Comparison of ENCODE assay signal across 26 cellular contexts in the genomic region with DNA sequence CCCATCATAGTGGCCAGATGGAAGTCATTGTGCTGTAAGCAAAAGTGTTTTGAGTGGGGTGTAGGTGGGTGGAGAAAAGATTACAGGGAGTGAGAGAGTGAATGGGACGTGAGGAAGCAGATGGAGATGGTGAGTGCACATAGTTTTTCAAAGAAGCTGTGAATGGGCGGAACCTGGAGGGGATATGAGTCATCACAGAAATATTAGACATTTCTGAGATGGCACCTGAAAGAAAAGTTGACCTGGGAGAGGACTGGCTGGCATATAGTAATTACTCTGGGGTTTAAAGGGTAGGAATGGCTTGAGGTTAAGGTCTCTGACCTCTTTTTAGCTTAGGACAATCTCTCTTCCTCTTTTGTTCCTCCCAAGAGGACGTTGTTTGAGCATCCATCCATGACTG. TPM values are rescaled to one million over a fixed set of nuclear protein-coding genes. Genes with fewer than 3 reads are reported as not detected.
DNase-seq lines count a peak whose midpoint lies in the region; ATAC-seq and TF ChIP-seq lines count a peak whose summit lies in the region.
"Had no signal": no experiment of that assay in that cellular context is flagged by ENCODE, and none has a peak within 500 bp of the region (broad histone marks: within the 10 kb centered on the region; RNA-seq: fewer than 3 reads in every experiment).

No MANE protein-coding gene starts in this region.

- peaks cover 8% of the 10 kb centered on the region for H3K4me1 ChIP-seq in mammary epithelial cell (ENCODE audit: insufficient read depth, low read length)
- H3K4me1 ChIP-seq: gastroesophageal sphincter, left ventricle myocardium inferior, SJCRH30 had no signal

- H3K36me3 Mint-ChIP-seq in stimulated activated memory B cell treated with anti-CD40 and anti-IgM and Interleukin-4, amounts not matched to agents 10 μg/mL and 1 μg/mL and 100 μg/mL, for 72 hours: no peaks in the 10 kb centered on the region
- no peaks in the 10 kb centered on the region for H3K36me3 Mint-ChIP-seq in glutamatergic neuron (ENCODE audit: unreplicated experiment)
- H3K36me3 Mint-ChIP-seq: activated naive CD8-positive, alpha-beta T cell treated with anti-CD3 and anti-CD28 coated beads, Interleukin-2, amount 10 ng/mL, durations not matched to agents 7 days and 5 days; CD4-positive, CD25-positive, alpha-beta regulatory T cell; WTC11 had no signal

- no peaks in the 10 kb centered on the region for H3K27me3 ChIP-seq in mammary epithelial cell (ENCODE audit: insufficient read depth, low read length)
- H3K27me3 ChIP-seq: brain microvascular endothelial cell, gastroesophageal sphincter, SJCRH30, tibial nerve had no signal

- no TSS peak for BruUV-seq in mammary epithelial cell (replicated peaks; lab: Mats Ljungman, UMichigan)

- H3K9me3 Mint-ChIP-seq in stimulated activated memory B cell treated with anti-CD40 and anti-IgM and Interleukin-4, amounts not matched to agents 10 μg/mL and 1 μg/mL and 100 μg/mL, for 72 hours: peaks cover 11% of the 10 kb centered on the region
- no peaks in the 10 kb centered on the region for H3K9me3 Mint-ChIP-seq in glutamatergic neuron (ENCODE audit: unreplicated experiment)
- H3K9me3 Mint-ChIP-seq: activated CD4-positive, alpha-beta memory T cell treated with anti-CD3 and anti-CD28 coated beads, Interleukin-2, amount 10 ng/mL, durations not matched to agents 7 days and 5 days; activated naive CD8-positive, alpha-beta T cell treated with anti-CD3 and anti-CD28 coated beads, Interleukin-2, amount 10 ng/mL, durations not matched to agents 7 days and 5 days; dendritic cell treated with granulocyte-macrophage colony-stimulating factor and Interleukin-4, amounts not matched to agents 40 ng/mL and 50 ng/mL, for 4 days; WTC11 had no signal

- no peak overlapping the region for H3K4me3 Mint-ChIP-seq in stimulated activated memory B cell treated with anti-CD40 and anti-IgM and Interleukin-4, amounts not matched to agents 10 μg/mL and 1 μg/mL and 100 μg/mL, for 72 hours
- no peak overlapping the region for H3K4me3 Mint-ChIP-seq in glutamatergic neuron (ENCODE audit: unreplicated experiment)
- H3K4me3 Mint-ChIP-seq: activated CD4-positive, alpha-beta memory T cell treated with anti-CD3 and anti-CD28 coated beads, Interleukin-2, amount 10 ng/mL, durations not matched to agents 7 days and 5 days; activated naive CD8-positive, alpha-beta T cell treated with anti-CD3 and anti-CD28 coated beads, Interleukin-2, amount 10 ng/mL, durations not matched to agents 7 days and 5 days; activated T-cell treated with anti-CD3 and anti-CD28 coated beads, Interleukin-2, amount 50 U/mL, for 72 hours; CD4-positive, CD25-positive, alpha-beta regulatory T cell; dendritic cell treated with granulocyte-macrophage colony-stimulating factor and Interleukin-4, amounts not matched to agents 40 ng/mL and 50 ng/mL, for 4 days; WTC11 had no signal

- in situ Hi-C loops in mammary epithelial cell (cut with MboI; ENCODE audit: low sequenced_read_pairs in 2 of 2): loop anchor here in 1 of 2 donors (25.0 kb wide), 1 partner anchor 467 kb away; no protein-coding TSS in a partner anchor

- H3K27ac Mint-ChIP-seq in stimulated activated memory B cell treated with anti-CD40 and anti-IgM and Interleukin-4, amounts not matched to agents 10 μg/mL and 1 μg/mL and 100 μg/mL, for 72 hours: no peak overlapping the region
- H3K27ac Mint-ChIP-seq in glutamatergic neuron (ENCODE audit: unreplicated experiment): no peak overlapping the region
- H3K27ac Mint-ChIP-seq: activated CD4-positive, alpha-beta memory T cell treated with anti-CD3 and anti-CD28 coated beads, Interleukin-2, amount 10 ng/mL, durations not matched to agents 7 days and 5 days; activated naive CD8-positive, alpha-beta T cell treated with anti-CD3 and anti-CD28 coated beads, Interleukin-2, amount 10 ng/mL, durations not matched to agents 7 days and 5 days; activated T-cell treated with anti-CD3 and anti-CD28 coated beads, Interleukin-2, amount 50 U/mL, for 72 hours; CD4-positive, CD25-positive, alpha-beta regulatory T cell; dendritic cell treated with granulocyte-macrophage colony-stimulating factor and Interleukin-4, amounts not matched to agents 40 ng/mL and 50 ng/mL, for 4 days; WTC11 had no signal

- H3K36me3 ChIP-seq in mammary epithelial cell (ENCODE audit: insufficient read depth, low read length): no peaks in the 10 kb centered on the region
- H3K36me3 ChIP-seq: brain microvascular endothelial cell, gastroesophageal sphincter, left ventricle myocardium inferior, SJCRH30, tibial nerve had no signal

- no peaks in the 10 kb centered on the region for H3K79me2 ChIP-seq in mammary epithelial cell (ENCODE audit: insufficient read depth, low read length)

- intact Hi-C loops in mammary epithelial cell (cut with micrococcal nuclease): no loop called here

- no peaks in the 10 kb centered on the region for H3K27me3 Mint-ChIP-seq in stimulated activated memory B cell treated with anti-CD40 and anti-IgM and Interleukin-4, amounts not matched to agents 10 μg/mL and 1 μg/mL and 100 μg/mL, for 72 hours
- no peaks in the 10 kb centered on the region for H3K27me3 Mint-ChIP-seq in glutamatergic neuron (ENCODE audit: unreplicated experiment)
- H3K27me3 Mint-ChIP-seq: activated CD4-positive, alpha-beta memory T cell treated with anti-CD3 and anti-CD28 coated beads, Interleukin-2, amount 10 ng/mL, durations not matched to agents 7 days and 5 days; activated naive CD8-positive, alpha-beta T cell treated with anti-CD3 and anti-CD28 coated beads, Interleukin-2, amount 10 ng/mL, durations not matched to agents 7 days and 5 days; CD4-positive, CD25-positive, alpha-beta regulatory T cell had no signal

- TF ChIP-seq CTCF in mammary epithelial cell (conservative IDR thresholded peaks at IDR 0.05 in 1 of 2, IDR thresholded peaks at IDR 0.05 in 1 of 2; ENCODE audit: extremely low read depth in 1 of 2, insufficient read depth in 1 of 2, low read depth in 1 of 2, low read length in 2 of 2): no peak
- TF ChIP-seq CTCF in glutamatergic neuron (IDR thresholded peaks at IDR 0.05; ENCODE audit: partially characterized antibody, unreplicated experiment): no peak

- DNase-seq in NCI-H2171 treated with DMSO at 0.1 percent for 48 hours (lab: John Stamatoyannopoulos, UW) (peak; percentile 13), NCI-H2171 (lab: John Stamatoyannopoulos, UW) (no peak), LoVo (ENCODE audit: low spot score) (peak; percentile 15), mammary epithelial cell (peak; percentile 35), glutamatergic neuron (no peak), Ammon's horn (ENCODE audit: low spot score) (no peak)
- DNase-seq: activated CD4-positive, alpha-beta memory T cell treated with anti-CD3 and anti-CD28 coated beads, Interleukin-2, amount 10 ng/mL, durations not matched to agents 7 days and 5 days; activated naive CD8-positive, alpha-beta T cell treated with anti-CD3 and anti-CD28 coated beads, Interleukin-2, amount 10 ng/mL, durations not matched to agents 7 days and 5 days; activated T-cell treated with anti-CD3 and anti-CD28 coated beads, Interleukin-2, amount 50 U/mL, for 72 hours; brain microvascular endothelial cell; CD4-positive, CD25-positive, alpha-beta regulatory T cell; erythroblast; left ventricle myocardium inferior; mucosa of descending colon; NCI-H146; NCI-H446; right cardiac atrium; SJCRH30; stimulated activated naive CD4-positive, alpha-beta T cell treated with Interleukin-2 at 50 U/mL for 16 hours had no signal

- no peak overlapping the region for H3K27ac ChIP-seq in mammary epithelial cell (ENCODE audit: insufficient read depth, low read depth, low read length)
- H3K27ac ChIP-seq: brain microvascular endothelial cell, gastroesophageal sphincter, left ventricle myocardium inferior, SJCRH30, tibial nerve had no signal

- peak overlapping the region; percentile 78 for H2AFZ ChIP-seq in mammary epithelial cell (ENCODE audit: low read depth, low read length)

- peak; percentile 74 for ATAC-seq in stimulated activated memory B cell treated with anti-CD40 and anti-IgM and Interleukin-4, amounts not matched to agents 10 μg/mL and 1 μg/mL and 100 μg/mL, for 72 hours
- ATAC-seq in GM21723 (IDR thresholded peaks at IDR 0.05; ENCODE audit: unreplicated experiment): no peak
- ATAC-seq: activated T-cell treated with anti-CD3 and anti-CD28 coated beads, Interleukin-2, amount 50 U/mL, for 72 hours; gastroesophageal sphincter; mucosa of descending colon; right cardiac atrium; WTC11 had no signal

- no peaks in the 10 kb centered on the region for H4K20me1 ChIP-seq in mammary epithelial cell (ENCODE audit: insufficient read depth, low read length)

- H3K4me3 ChIP-seq in mammary epithelial cell (replicated peaks in 1 of 3; ENCODE audit: insufficient read depth in 1 of 3, low read depth in 2 of 3, low read length in 3 of 3): no peak overlapping the region
- H3K4me3 ChIP-seq: gastroesophageal sphincter, left ventricle myocardium inferior, mucosa of descending colon, SJCRH30, tibial nerve had no signal

- peaks cover 16% of the 10 kb centered on the region for H3K4me1 Mint-ChIP-seq in stimulated activated memory B cell treated with anti-CD40 and anti-IgM and Interleukin-4, amounts not matched to agents 10 μg/mL and 1 μg/mL and 100 μg/mL, for 72 hours
- H3K4me1 Mint-ChIP-seq in glutamatergic neuron (ENCODE audit: low read depth, unreplicated experiment): no peaks in the 10 kb centered on the region
- H3K4me1 Mint-ChIP-seq: activated CD4-positive, alpha-beta memory T cell treated with anti-CD3 and anti-CD28 coated beads, Interleukin-2, amount 10 ng/mL, durations not matched to agents 7 days and 5 days; activated naive CD8-positive, alpha-beta T cell treated with anti-CD3 and anti-CD28 coated beads, Interleukin-2, amount 10 ng/mL, durations not matched to agents 7 days and 5 days; CD4-positive, CD25-positive, alpha-beta regulatory T cell; WTC11 had no signal

- CTCF ChIA-PET in mammary epithelial cell (lab: Charles Lee; ENCODE audit: low non-redundant PET): no interaction called here

- peak overlapping the region; percentile 38 for H3K4me2 ChIP-seq in mammary epithelial cell (ENCODE audit: insufficient read depth, low read depth, low read length)

- dilution Hi-C loops in mammary epithelial cell (cut with HindIII; ENCODE audit: low sequenced_read_pairs): no loop called here

- WGBS in mammary epithelial cell (ENCODE audit: low coverage, missing lambda C conversion rate): 18% methylated on average over 3 of the region's 3 CpGs

- no peak overlapping the region for H3K9ac ChIP-seq in mammary epithelial cell (ENCODE audit: insufficient read depth, low read length)

- H3K9me3 ChIP-seq in mammary epithelial cell (replicated peaks; ENCODE audit: insufficient read depth, low read length): no peaks in the 10 kb centered on the region
- H3K9me3 ChIP-seq: gastroesophageal sphincter, left ventricle myocardium inferior, mucosa of descending colon, SJCRH30, tibial nerve had no signal

RNA-seq across cellular contexts. Expression of gene ANO4, which starts 50.5 kb away (rescaled TPM):
- total RNA-seq in mammary epithelial cell (1 to 10 TPM in 1 of 2 donors, not detected in 1; 2.5 TPM), glutamatergic neuron (ENCODE audit: unreplicated experiment) (38.0 TPM)
- polyA plus RNA-seq in mammary epithelial cell: 2.7 TPM
- polyA minus RNA-seq in mammary epithelial cell: 7.8 TPM
- total RNA-seq: activated CD4-positive, alpha-beta memory T cell treated with anti-CD3 and anti-CD28 coated beads, Interleukin-2, amount 10 ng/mL, durations not matched to agents 7 days and 5 days; activated naive CD8-positive, alpha-beta T cell treated with anti-CD3 and anti-CD28 coated beads, Interleukin-2, amount 10 ng/mL, durations not matched to agents 7 days and 5 days; activated T-cell treated with anti-CD3 and anti-CD28 coated beads, Interleukin-2, amount 50 U/mL, for 72 hours; CD4-positive, CD25-positive, alpha-beta regulatory T cell; left ventricle myocardium inferior; T-helper 2 cell treated with Interferon-gamma antibody and Interleukin-4, amounts not matched to agents 100 ng/mL and 5 ng/mL, for 36 hours had no signal
- polyA plus RNA-seq: CD4-positive, CD25-positive, alpha-beta regulatory T cell had no signal

Comparison
In these comparisons a context has a peak if more than half of its experiments do, and no peak if none do; other contexts are left out.
1. DNase-seq: peak in NCI-H2171 treated with DMSO at 0.1 percent for 48 hours (single experiment), LoVo (single experiment) and mammary epithelial cell (single experiment); none in NCI-H2171 (single experiment), glutamatergic neuron (single experiment) and Ammon's horn (single experiment).
2. RNA of gene ANO4, which starts 50.5 kb away (total RNA-seq): 38.0 TPM in glutamatergic neuron (single experiment); 2.5 TPM in mammary epithelial cell; every median in the first group is over 10 times any median in the second.